In the genomic region with DNA sequence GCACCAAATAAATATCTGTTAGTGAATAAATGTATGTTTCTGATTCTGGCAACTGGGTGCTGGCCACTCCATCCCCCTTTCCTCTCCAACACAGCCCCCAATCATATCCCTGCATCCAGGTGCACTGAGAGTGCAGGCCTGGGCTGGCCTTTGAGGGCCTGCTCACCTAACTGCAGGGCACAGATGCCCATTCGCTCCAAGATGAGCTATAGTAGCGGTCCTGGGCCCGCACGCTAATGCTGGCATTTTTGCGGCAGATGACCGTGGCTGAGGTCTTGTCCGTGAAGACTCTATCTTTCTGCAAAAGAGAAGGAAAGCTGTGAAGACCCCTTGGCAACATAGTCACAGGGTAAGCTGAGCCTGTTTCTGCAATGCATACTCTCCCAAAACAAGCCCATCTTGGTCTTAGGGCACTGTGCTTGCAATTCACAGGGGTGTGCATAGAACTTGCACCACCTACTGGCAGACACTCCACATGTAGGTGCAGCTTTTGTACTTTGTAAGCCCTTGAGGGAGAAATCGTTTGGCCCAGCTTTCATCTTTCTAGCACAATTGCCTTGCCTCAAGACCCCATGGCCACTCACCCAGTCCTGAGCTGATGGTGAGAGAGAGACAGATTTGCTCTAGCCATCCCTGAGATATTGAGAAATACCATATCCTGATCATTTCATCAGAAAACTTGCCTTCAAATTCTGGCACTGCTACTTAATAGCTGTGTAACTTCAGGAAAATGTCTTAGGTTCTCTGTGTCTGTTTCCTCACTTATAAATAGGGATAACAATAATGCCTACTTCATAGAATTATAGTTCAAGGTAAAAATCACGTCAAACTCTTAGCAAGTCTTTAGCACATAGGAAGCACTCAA, we compare ENCODE assay signal across 8 cellular contexts. TPM values are rescaled to one million over a fixed set of nuclear protein-coding genes. Genes with fewer than 3 reads are reported as not detected.
DNase-seq lines count a peak whose midpoint lies in the region; ATAC-seq, FAIRE-seq and TF ChIP-seq lines count a peak whose summit lies in the region.

No MANE protein-coding gene starts in this region.

- in situ Hi-C loops in transverse colon (cut with MboI; ENCODE audit: low pct_ligation_motif_present in 1 of 4, low pct_unique_long_range_greater_than_20kb in 1 of 4, low sequenced_read_pairs in 3 of 4): loop anchor here in 2 of 4 donors (10.0 to 25.0 kb wide), 2 partner anchors 162 to 671 kb away; no protein-coding TSS in a partner anchor

- WGBS in transverse colon (ENCODE audit: low coverage in 1 of 2), 2 donors: 85% methylated on average over 3 to 9 of the region's 9 CpGs

- H3K9me3 ChIP-seq in transverse colon: no peaks in the 10 kb centered on the region

- TF ChIP-seq CTCF in bronchial epithelial cell (IDR thresholded peaks at IDR 0.05; ENCODE audit: insufficient read depth, low read length, severe bottlenecking): peak; percentile 87
- peak; percentile 33 to 55 (median 50) for TF ChIP-seq CTCF in transverse colon (IDR thresholded peaks at IDR 0.05)
- TF ChIP-seq CTCF in omental fat pad (IDR thresholded peaks at IDR 0.05): no peak

- DNase-seq in activated T-cell treated with anti-CD3 and anti-CD28 coated beads for 1 hour (ENCODE audit: low read depth): peak; percentile 15
- DNase-seq in activated T-cell treated with anti-CD3 and anti-CD28 coated beads for 4 hours: no peak
- peak; percentile 64 for DNase-seq in SK-N-DZ (ENCODE audit: low spot score)
- DNase-seq in bronchial epithelial cell (ENCODE audit: low read depth): peak; percentile 69
- peak; percentile 72 to 78 for DNase-seq in lung microvascular endothelial cell (ENCODE audit: low read depth in 2 of 2)
- DNase-seq in transverse colon: peak; percentile 41
- DNase-seq in omental fat pad (ENCODE audit: low spot score): no peak

- no peaks in the 10 kb centered on the region for H3K27me3 ChIP-seq in bronchial epithelial cell (ENCODE audit: control insufficient read depth, insufficient read depth, low read length)
- peaks cover 6% of the 10 kb centered on the region for H3K27me3 ChIP-seq in transverse colon

- no peak for TF ChIP-seq POLR2A in transverse colon (IDR thresholded peaks at IDR 0.05)

- intact Hi-C loops in transverse colon (cut with DNase I; ENCODE audit: low total_unique reads): loop anchor here (5.0 kb wide), 1 partner anchor 654 kb away; no protein-coding TSS in a partner anchor

- ATAC-seq in HG03354 (IDR thresholded peaks at IDR 0.05; ENCODE audit: poor library complexity, severe bottlenecking, unreplicated experiment) (peak; percentile 77), omental fat pad (ENCODE audit: low FRiP score) (no peak)

- TF ChIP-seq EP300 in transverse colon (IDR thresholded peaks at IDR 0.05; ENCODE audit: low read depth): no peak

- no peaks in the 10 kb centered on the region for H3K4me1 ChIP-seq in transverse colon

- H3K27ac ChIP-seq in transverse colon: no peak overlapping the region

- no peak overlapping the region for H3K4me3 ChIP-seq in bronchial epithelial cell (ENCODE audit: low read depth, low read length)
- H3K4me3 ChIP-seq in transverse colon: no peak overlapping the region

- peak; percentile 82 for FAIRE-seq in bronchial epithelial cell (lab: Jason Lieb, UNC)

- H3K36me3 ChIP-seq in bronchial epithelial cell (ENCODE audit: control insufficient read depth, insufficient read depth, low read length) (no peaks in the 10 kb centered on the region), transverse colon (no peaks in the 10 kb centered on the region)

RNA-seq across cellular contexts. Expression of a gene that starts 13.5 kb away (rescaled TPM):
- polyA plus RNA-seq in SK-N-DZ (2014; cell fraction: cytosol; rRNA removed): not detected in 2 replicates
- polyA plus RNA-seq in SK-N-DZ (2014; cell fraction: nucleus; rRNA removed): not detected in 2 replicates
- total RNA-seq in bronchial epithelial cell: under 0.01 TPM in 1 of 2 replicates, not detected in the other
- total RNA-seq in lung microvascular endothelial cell: not detected in 2 replicates
- total RNA-seq in transverse colon: not detected
- total RNA-seq in omental fat pad: not detected

RNA-seq across cellular contexts. Expression of a gene that starts 53.7 kb away (rescaled TPM):
- 43.8 and 45.5 TPM in 2 replicates for polyA plus RNA-seq in SK-N-DZ (2014; cell fraction: cytosol; rRNA removed)
- polyA plus RNA-seq in SK-N-DZ (2014; cell fraction: nucleus; rRNA removed): 17.9 and 18.7 TPM in 2 replicates
- total RNA-seq in bronchial epithelial cell (14.5 and 39.3 TPM in 2 replicates), lung microvascular endothelial cell (8.7 and 9.3 TPM in 2 replicates), transverse colon (10 to 100 TPM in 1 of 4 donors, 1 to 10 TPM in 3; 2.2 to 15.2 (median 8.8) TPM), omental fat pad (10 to 100 TPM; 10.9 to 24.6 (median 15.4) TPM)

Comparison
In these comparisons a context has a peak if more than half of its experiments do, and no peak if none do; other contexts are left out.
1. DNase-seq: peak in activated T-cell treated with anti-CD3 and anti-CD28 coated beads for 1 hour (single experiment), SK-N-DZ (single experiment), bronchial epithelial cell (single experiment), lung microvascular endothelial cell (2 of 2) and transverse colon (single experiment); none in activated T-cell treated with anti-CD3 and anti-CD28 coated beads for 4 hours (single experiment) and omental fat pad (single experiment).
2. CTCF ChIP-seq: peak in bronchial epithelial cell (single experiment) and transverse colon (5 of 5); none in omental fat pad (0 of 3).